In the genomic region with DNA sequence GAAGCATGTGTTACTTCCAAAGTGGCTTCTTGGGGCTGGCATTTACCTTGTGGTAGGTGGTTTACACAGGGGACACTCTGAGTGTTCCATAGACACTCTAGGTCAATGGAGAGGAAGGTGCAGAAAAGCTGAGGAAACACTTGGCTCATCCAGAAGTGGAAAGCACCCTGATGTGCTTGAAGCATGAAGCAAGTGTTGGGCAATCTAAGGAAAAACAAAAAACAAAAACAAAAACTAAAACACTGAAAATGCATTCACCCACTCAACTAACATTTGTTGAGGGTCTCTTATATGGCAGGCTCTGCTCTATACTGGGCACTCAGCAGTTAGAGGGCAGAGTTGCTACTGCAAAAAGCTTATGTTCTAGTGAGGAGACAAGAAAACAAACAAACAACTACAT, we compare ENCODE assay signal across 17 cellular contexts.
DNase-seq lines count a peak whose midpoint lies in the region; ATAC-seq and TF ChIP-seq lines count a peak whose summit lies in the region.
"Had no signal": no experiment of that assay in that cellular context is flagged by ENCODE, and none has a peak within 500 bp of the region (broad histone marks: within the 10 kb centered on the region; RNA-seq: fewer than 3 reads in every experiment).

No MANE protein-coding gene starts in this region.

- peak overlapping the region; percentile 66 for H3K27ac ChIP-seq in SU-DHL-6 (ENCODE audit: low read depth, low read length)
- H3K27ac ChIP-seq: left ventricle myocardium inferior had no signal

- H3K27me3 Mint-ChIP-seq in stimulated activated naive CD8-positive, alpha-beta T cell treated with anti-CD3 and anti-CD28 coated beads, Interleukin-15, Interleukin-2, amounts not matched to agents 100 ng/mL and 50 ng/mL, for 24 hours, result no peaks in the 10 kb centered on the region
- no peaks in the 10 kb centered on the region for H3K27me3 Mint-ChIP-seq in effector memory CD8-positive, alpha-beta T cell

- peak overlapping the region; percentile 33 for H2AFZ ChIP-seq in SU-DHL-6 (ENCODE audit: low read depth, low read length, severe bottlenecking)

- TF ChIP-seq CTCF in SU-DHL-6 (IDR thresholded peaks at IDR 0.05; ENCODE audit: insufficient read depth, low read length, poor library complexity, severe bottlenecking), result no peak

- H3K79me2 ChIP-seq in SU-DHL-6 (ENCODE audit: insufficient read depth, low read length), result no peaks in the 10 kb centered on the region

- no peaks in the 10 kb centered on the region for H3K36me3 ChIP-seq in SU-DHL-6 (ENCODE audit: low read length)
- H3K36me3 ChIP-seq: left ventricle myocardium inferior had no signal

- ATAC-seq in stimulated activated naive CD8-positive, alpha-beta T cell treated with anti-CD3 and anti-CD28 coated beads, Interleukin-15, Interleukin-2, amounts not matched to agents 100 U/mL and 50 U/mL, for 24 hours, result no peak
- no peak for ATAC-seq in effector memory CD8-positive, alpha-beta T cell (replicated peaks)
- no peak for ATAC-seq in GM19395 (IDR thresholded peaks at IDR 0.05; ENCODE audit: unreplicated experiment)
- ATAC-seq in HG03439 (IDR thresholded peaks at IDR 0.05; ENCODE audit: unreplicated experiment), result no peak
- ATAC-seq: Right ventricle myocardium inferior had no signal

- H3K4me3 Mint-ChIP-seq in stimulated activated naive CD8-positive, alpha-beta T cell treated with anti-CD3 and anti-CD28 coated beads, Interleukin-15, Interleukin-2, amounts not matched to agents 100 ng/mL and 50 ng/mL, for 24 hours, result no peak overlapping the region
- H3K4me3 Mint-ChIP-seq in effector memory CD8-positive, alpha-beta T cell, result no peak overlapping the region

- H3F3A ChIP-seq in SU-DHL-6 (ENCODE audit: insufficient read depth), result peaks cover 20% of the 10 kb centered on the region

- peaks cover 82% of the 10 kb centered on the region for H3K4me1 Mint-ChIP-seq in stimulated activated naive CD8-positive, alpha-beta T cell treated with anti-CD3 and anti-CD28 coated beads, Interleukin-15, Interleukin-2, amounts not matched to agents 100 ng/mL and 50 ng/mL, for 24 hours (ENCODE audit: low read depth)
- peaks cover 14 to 29% of the 10 kb centered on the region in 2 donors for H3K4me1 Mint-ChIP-seq in effector memory CD8-positive, alpha-beta T cell (ENCODE audit: low read depth in 2 of 2)

- peak overlapping the region; percentile 1 for H3K4me2 ChIP-seq in SU-DHL-6 (ENCODE audit: low read depth, low read length, poor library complexity, severe bottlenecking)

- H3K9me2 ChIP-seq in SU-DHL-6 (replicated peaks; ENCODE audit: insufficient read depth, low read length), result no peaks in the 10 kb centered on the region

- H3K27me3 ChIP-seq in SU-DHL-6 (ENCODE audit: low read length), result no peaks in the 10 kb centered on the region

- no peak overlapping the region for H3K4me3 ChIP-seq in SU-DHL-6 (ENCODE audit: insufficient read depth, low read length, poor library complexity, severe bottlenecking)
- H3K4me3 ChIP-seq: left ventricle myocardium inferior had no signal

- H3K9me3 ChIP-seq in SU-DHL-6 (ENCODE audit: insufficient read depth, low read length), result no peaks in the 10 kb centered on the region
- H3K9me3 ChIP-seq: left ventricle myocardium inferior had no signal

- peak overlapping the region; percentile 22 for H3K27ac Mint-ChIP-seq in stimulated activated naive CD8-positive, alpha-beta T cell treated with anti-CD3 and anti-CD28 coated beads, Interleukin-15, Interleukin-2, amounts not matched to agents 100 ng/mL and 50 ng/mL, for 24 hours
- peak overlapping the region; percentile 54 to 67 for H3K27ac Mint-ChIP-seq in effector memory CD8-positive, alpha-beta T cell

- no peaks in the 10 kb centered on the region for H3K36me3 Mint-ChIP-seq in stimulated activated naive CD8-positive, alpha-beta T cell treated with anti-CD3 and anti-CD28 coated beads, Interleukin-15, Interleukin-2, amounts not matched to agents 100 ng/mL and 50 ng/mL, for 24 hours (ENCODE audit: low read depth)
- peaks cover 8% of the 10 kb centered on the region for H3K36me3 Mint-ChIP-seq in effector memory CD8-positive, alpha-beta T cell (ENCODE audit: insufficient read depth)

- no peak for DNase-seq in stimulated activated naive CD8-positive, alpha-beta T cell treated with anti-CD3 and anti-CD28 coated beads, Interleukin-15, Interleukin-2, amounts not matched to agents 100 U/mL and 50 U/mL, for 24 hours
- DNase-seq in effector memory CD8-positive, alpha-beta T cell, result no peak
- no peak for DNase-seq in amniotic stem cell (lab: John Stamatoyannopoulos, UW)
- DNase-seq: activated CD4-positive, CD25-positive, alpha-beta regulatory T cell; AML-193; effector CD8-positive, alpha-beta T cell; glutamatergic neuron; left ventricle myocardium inferior; NCI-H1048; NCI-H2029; NCI-H524; stimulated activated CD4-positive, alpha-beta T cell treated with anti-CD3 and anti-CD28 coated beads, Interleukin-1b, Interleukin-23, amount 100 ng/mL, for 48 hours had no signal

- H4K20me1 ChIP-seq in SU-DHL-6 (ENCODE audit: low read depth, low read length), result no peaks in the 10 kb centered on the region

- no peaks in the 10 kb centered on the region for H3K9me3 Mint-ChIP-seq in stimulated activated naive CD8-positive, alpha-beta T cell treated with anti-CD3 and anti-CD28 coated beads, Interleukin-15, Interleukin-2, amounts not matched to agents 100 ng/mL and 50 ng/mL, for 24 hours
- no peaks in the 10 kb centered on the region for H3K9me3 Mint-ChIP-seq in effector memory CD8-positive, alpha-beta T cell

- no peak overlapping the region for H3K9ac ChIP-seq in SU-DHL-6 (ENCODE audit: low read length)
